11 cellular contexts compared by ENCODE assay signal in genomic region chr3:149548729-149549065, GRCh38.
DNase-seq lines count a peak whose midpoint lies in the region; ATAC-seq, FAIRE-seq and TF ChIP-seq lines count a peak whose summit lies in the region.
"Had no signal": no experiment of that assay in that cellular context is flagged by ENCODE, and none has a peak within 500 bp of the region (broad histone marks: within the 10 kb centered on the region; RNA-seq: fewer than 3 reads in every experiment).

No MANE protein-coding gene starts in this region.

- H3K4me1 ChIP-seq in heart right ventricle = peaks cover 0 to 53% (median 30%) of the 10 kb centered on the region in 9 donors
- peaks cover 9 to 22% (median 13%) of the 10 kb centered on the region in 3 donors for H3K4me1 ChIP-seq in pancreas
- H3K4me1 ChIP-seq in uterus = no peaks in the 10 kb centered on the region

- H3K36me3 ChIP-seq in heart right ventricle = peaks cover 0 to 7% (median 0%) of the 10 kb centered on the region in 9 donors
- no peaks in the 10 kb centered on the region for H3K36me3 ChIP-seq in pancreas
- no peaks in the 10 kb centered on the region for H3K36me3 ChIP-seq in uterus

- no peak for FAIRE-seq in pancreas (lab: Jason Lieb, UNC)
- FAIRE-seq in GM12892 (lab: Jason Lieb, UNC) = no peak

- TF ChIP-seq POLR2A in uterus (IDR thresholded peaks at IDR 0.05) = no peak
- no peak for TF ChIP-seq POLR2A in GM12892 (IDR thresholded peaks at IDR 0.05; ENCODE audit: low read depth, low read length)

- peak overlapping the region in 9 of 10 donors; percentile 53 to 83 (median 68) for H3K27ac ChIP-seq in heart right ventricle
- H3K27ac ChIP-seq in pancreas = peak overlapping the region; percentile 46 to 86 (median 74)
- peak overlapping the region; percentile 76 to 80 for H3K27ac ChIP-seq in uterus

- 97 to 99% methylated on average over 4 of the region's 4 CpGs for WGBS in heart right ventricle, 2 donors
- WGBS in pancreas, 2 donors = 97 to 98% methylated on average over 4 of the region's 4 CpGs

- H3K27me3 ChIP-seq in heart right ventricle = no peaks in the 10 kb centered on the region
- H3K27me3 ChIP-seq in pancreas = no peaks in the 10 kb centered on the region
- no peaks in the 10 kb centered on the region for H3K27me3 ChIP-seq in uterus

- TF ChIP-seq CTCF in heart right ventricle (IDR thresholded peaks at IDR 0.05) = no peak
- TF ChIP-seq CTCF in fibroblast of the aortic adventitia (IDR thresholded peaks at IDR 0.05; ENCODE audit: insufficient read depth, low read length) = no peak
- no peak for TF ChIP-seq CTCF in pancreas (IDR thresholded peaks at IDR 0.05)
- TF ChIP-seq CTCF in uterus (IDR thresholded peaks at IDR 0.05) = no peak
- no peak for TF ChIP-seq CTCF in GM10248 (IDR thresholded peaks at IDR 0.05; ENCODE audit: control extremely low read depth, extremely low read depth, low read depth, missing control alignments)

- POLR2A ChIA-PET in GM10248 (lab: Yijun Ruan, JAX) = no interaction called here

- CTCF ChIA-PET in GM10248 (lab: Yijun Ruan, JAX) = no interaction called here

- H3K9me3 ChIP-seq in heart right ventricle (no peaks in the 10 kb centered on the region), pancreas (no peaks in the 10 kb centered on the region), uterus (no peaks in the 10 kb centered on the region)

- DNase-seq in heart right ventricle (no peak), Right ventricle myocardium inferior (ENCODE audit: missing footprints) (no peak), fibroblast of the aortic adventitia (ENCODE audit: low read depth) (peak; percentile 77), pancreas (no peak), uterus (no peak), GM10248 (ENCODE audit: extremely low spot score) (no peak), GM12892 (ENCODE audit: insufficient read length) (no peak)
- DNase-seq in stimulated activated CD4-positive, alpha-beta T cell treated with anti-CD3 and anti-CD28 coated beads, Interleukin-2, amount 100 ng/mL, for 48 hours = no peak
- DNase-seq: activated naive CD4-positive, alpha-beta T cell; DMS 273 treated with DMSO at 0.1 percent for 48 hours; NCI-H1105 had no signal

- intact Hi-C loops in heart right ventricle (cut with DNase I) = loop anchor here in 1 of 10 donors (5.0 kb wide), 1 partner anchor 109 kb away; the partner anchor contains the start of gene WWTR1
- intact Hi-C loops in Right ventricle myocardium inferior (cut with DNase I) = no loop called here
- intact Hi-C loops in pancreas (cut with DNase I) = no loop called here
- intact Hi-C loops in uterus (cut with DNase I; ENCODE audit: low total_unique reads) = no loop called here

- H3K4me3 ChIP-seq in heart right ventricle = no peak overlapping the region
- no peak overlapping the region for H3K4me3 ChIP-seq in fibroblast of the aortic adventitia (ENCODE audit: low read depth, low read length)
- no peak overlapping the region for H3K4me3 ChIP-seq in pancreas
- no peak overlapping the region for H3K4me3 ChIP-seq in uterus

- ATAC-seq in heart right ventricle (no peak), Right ventricle myocardium inferior (no peak), pancreas (no peak)
